In the genomic region with DNA sequence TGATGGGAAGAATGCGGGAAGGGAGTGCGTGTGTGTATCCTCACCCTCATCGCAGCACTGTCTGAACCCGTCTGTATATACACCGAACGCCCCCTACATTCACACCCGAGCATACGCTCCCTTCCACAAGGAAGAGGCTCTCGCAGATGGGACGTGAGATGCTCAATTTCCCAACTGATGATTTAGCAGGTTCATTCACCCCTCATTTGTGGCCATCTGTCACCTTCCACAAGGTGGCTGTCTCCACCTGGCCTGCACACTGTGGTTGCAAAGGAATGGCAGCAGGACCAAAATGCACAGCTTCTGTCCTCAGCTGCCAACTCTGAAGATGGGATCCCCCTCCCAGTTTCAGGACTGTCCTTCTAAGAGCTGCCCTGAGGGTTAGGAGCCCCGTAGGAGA, we compare ENCODE assay signal across 23 cellular contexts. TPM values are rescaled to one million over a fixed set of nuclear protein-coding genes. Genes with fewer than 3 reads are reported as not detected.
DNase-seq lines count a peak whose midpoint lies in the region; ATAC-seq and TF ChIP-seq lines count a peak whose summit lies in the region.
"Had no signal": no experiment of that assay in that cellular context is flagged by ENCODE, and none has a peak within 500 bp of the region (broad histone marks: within the 10 kb centered on the region; RNA-seq: fewer than 3 reads in every experiment).

No MANE protein-coding gene starts in this region.

- peaks cover 0 to 56% (median 0%) of the 10 kb centered on the region in 7 donors for H3K27me3 ChIP-seq in spleen (replicated peaks in 1 of 7)
- H3K27me3 ChIP-seq in tibial artery: peaks cover 0 to 22% of the 10 kb centered on the region in 2 donors
- H3K27me3 ChIP-seq: BLaER1 treated with 17β-estradiol and CSF1 and Interleukin-3, amounts not matched to agents 10 nM and 100 nM; Peyer's patch had no signal

- ATAC-seq in left lobe of liver (peak; percentile 87), HG02973 (IDR thresholded peaks at IDR 0.05; ENCODE audit: unreplicated experiment) (no peak)

- H3K4me3 ChIP-seq in spleen (no peak overlapping the region), tibial artery (no peak overlapping the region)
- H3K4me3 ChIP-seq: BLaER1 treated with 17β-estradiol and CSF1 and Interleukin-3, amounts not matched to agents 10 nM and 100 nM; GM23248; HAP-1; Peyer's patch; SJCRH30 had no signal

- WGBS in spleen, 5 donors: 69 to 82% (median 78%) methylated on average over 11 of the region's 11 CpGs

- DNase-seq in NCI-H1694 (lab: John Stamatoyannopoulos, UW): peak; percentile 10
- no peak for DNase-seq in NCI-H1694 treated with DMSO at 0.1 percent for 48 hours (lab: John Stamatoyannopoulos, UW)
- no peak for DNase-seq in left lobe of liver (ENCODE audit: low spot score)
- peak; percentile 36 for DNase-seq in spleen
- no peak for DNase-seq in tibial artery
- no peak for DNase-seq in NCI-H748 treated with DMSO at 0.1 percent for 48 hours (lab: John Stamatoyannopoulos, UW)
- DNase-seq: 8988T; Caco-2; CD4-positive, alpha-beta memory T cell; GDM1; GM23248; KBM-7; NCI-H1105 treated with DMSO at 0.1 percent for 48 hours; NCI-H510A treated with DMSO at 0.1 percent for 48 hours; Peyer's patch; SJCRH30 had no signal

- no peaks in the 10 kb centered on the region for H3K4me1 ChIP-seq in spleen
- no peaks in the 10 kb centered on the region for H3K4me1 ChIP-seq in tibial artery
- H3K4me1 ChIP-seq: Caco-2, HAP-1, Peyer's patch had no signal

- H3K36me3 ChIP-seq in spleen (no peaks in the 10 kb centered on the region), tibial artery (no peaks in the 10 kb centered on the region)
- H3K36me3 ChIP-seq: BLaER1 treated with 17β-estradiol and CSF1 and Interleukin-3, amounts not matched to agents 10 nM and 100 nM; HAP-1; Peyer's patch; SJCRH30 had no signal

- no peak for TF ChIP-seq POLR2A in spleen (IDR thresholded peaks at IDR 0.05)

- no peak overlapping the region for H3K27ac ChIP-seq in VCaP
- no peak overlapping the region for H3K27ac ChIP-seq in spleen
- no peak overlapping the region for H3K27ac ChIP-seq in tibial artery
- H3K27ac ChIP-seq: BLaER1 treated with 17β-estradiol and CSF1 and Interleukin-3, amounts not matched to agents 10 nM and 100 nM; GM23248; HL-60; Peyer's patch; SJCRH30 had no signal

- TF ChIP-seq CTCF in VCaP (conservative IDR thresholded peaks at IDR 0.05): peak; percentile 25
- TF ChIP-seq CTCF in spleen (IDR thresholded peaks at IDR 0.05 in 8 of 11, conservative IDR thresholded peaks at IDR 0.05 in 3 of 11): no peak
- no peak for TF ChIP-seq CTCF in tibial artery (IDR thresholded peaks at IDR 0.05)

- H3K9me3 ChIP-seq in spleen (no peaks in the 10 kb centered on the region), tibial artery (no peaks in the 10 kb centered on the region)
- H3K9me3 ChIP-seq: BLaER1 treated with 17β-estradiol and CSF1 and Interleukin-3, amounts not matched to agents 10 nM and 100 nM; Caco-2; HAP-1; Peyer's patch; SJCRH30 had no signal

- intact Hi-C loops in spleen (cut with DNase I; ENCODE audit: low total_unique reads) (no loop called here), tibial artery (cut with DNase I; ENCODE audit: low total_unique reads) (no loop called here)

RNA-seq across cellular contexts. Expression of a gene that starts 19.4 kb away (rescaled TPM):
- total RNA-seq in left lobe of liver (64.8 TPM), spleen (1 to 10 TPM in 5 of 7 donors, under 1 TPM in 2; 0.20 to 3.0 (median 1.2) TPM)
- under 1 TPM; 0.11 to 0.45 (median 0.13) TPM for polyA plus RNA-seq in spleen
- total RNA-seq: Caco-2; CD4-positive, alpha-beta memory T cell; GM23248; HT-29; OCI-LY7; SJCRH30 had no signal
- polyA plus RNA-seq: CD4-positive, alpha-beta memory T cell; GM23248 had no signal

Comparison
In these comparisons a context has a peak if more than half of its experiments do, and no peak if none do; other contexts are left out.
1. DNase-seq: peak in NCI-H1694 (single experiment) and spleen (single experiment); none in NCI-H1694 treated with DMSO at 0.1 percent for 48 hours (single experiment), left lobe of liver (single experiment), tibial artery (0 of 2) and NCI-H748 treated with DMSO at 0.1 percent for 48 hours (single experiment).
2. RNA of a gene that starts 19.4 kb away (total RNA-seq): 64.8 TPM in left lobe of liver (single experiment); 0.20 to 3.0 TPM in spleen; every median in the first group is over 10 times any median in the second.